Comparison of ENCODE assay signal across 13 cellular contexts in genomic region chr1:54861070-54861761, GRCh38. TPM values are rescaled to one million over a fixed set of nuclear protein-coding genes. Genes with fewer than 3 reads are reported as not detected.
A peak's percentile ranks its signal among the peaks of the same experiment; 100 is the strongest.
DNase-seq lines count a peak whose midpoint lies in the region; ATAC-seq, FAIRE-seq and TF ChIP-seq lines count a peak whose summit lies in the region.
"Had no signal": no experiment of that assay in that cellular context is flagged by ENCODE, and none has a peak within 500 bp of the region (broad histone marks: within the 10 kb centered on the region; RNA-seq: fewer than 3 reads in every experiment).

No MANE protein-coding gene starts in this region.

- H3K4me1 ChIP-seq in astrocyte (ENCODE audit: insufficient read depth, low read length), result peaks cover 26% of the 10 kb centered on the region
- peaks cover 39% of the 10 kb centered on the region for H3K4me1 ChIP-seq in osteoblast (ENCODE audit: insufficient read depth, low read length)
- H3K4me1 ChIP-seq in foreskin keratinocyte, result no peaks in the 10 kb centered on the region
- peaks cover 0 to 36% (median 3%) of the 10 kb centered on the region in 4 donors for H3K4me1 ChIP-seq in stomach

- H3K4me3 ChIP-seq in astrocyte (ENCODE audit: insufficient read depth, low read depth, low read length) (no peak overlapping the region), osteoblast (ENCODE audit: insufficient read depth, low read length) (no peak overlapping the region), stomach (no peak overlapping the region)
- H3K4me3 ChIP-seq: lower lobe of right lung, thoracic aorta had no signal

- H2AFZ ChIP-seq in astrocyte (ENCODE audit: low read depth, low read length) (no peak overlapping the region), osteoblast (ENCODE audit: low read length) (no peak overlapping the region)

- H3K79me2 ChIP-seq in astrocyte (ENCODE audit: insufficient read depth, low read length), result peaks cover 2% of the 10 kb centered on the region
- peaks cover 5% of the 10 kb centered on the region for H3K79me2 ChIP-seq in osteoblast (ENCODE audit: insufficient read depth, low read length)

- no peak overlapping the region for H3K9ac ChIP-seq in astrocyte (ENCODE audit: low read length)

- ATAC-seq in foreskin keratinocyte, result no peak
- ATAC-seq: lower lobe of right lung had no signal

- no peak overlapping the region for H3K27ac ChIP-seq in astrocyte (ENCODE audit: low read depth, low read length)
- peak overlapping the region; percentile 59 for H3K27ac ChIP-seq in osteoblast (ENCODE audit: low read depth, low read length)
- no peak overlapping the region for H3K27ac ChIP-seq in foreskin keratinocyte
- no peak overlapping the region for H3K27ac ChIP-seq in stomach
- H3K27ac ChIP-seq: lower lobe of right lung, thoracic aorta had no signal

- H3K27me3 Mint-ChIP-seq in astrocyte (ENCODE audit: low read depth, unreplicated experiment), result no peaks in the 10 kb centered on the region

- DNase-seq in NK-92 treated with Interleukin-12 subunit alpha and Interleukin-12 subunit beta, amount 100 ng/mL, for 24 hours (lab: John Stamatoyannopoulos, UW), result peak; percentile 53
- no peak for DNase-seq in NK-92 (lab: John Stamatoyannopoulos, UW; ENCODE audit: unreplicated experiment)
- DNase-seq in LHCN-M2 (ENCODE audit: low read depth), result peak; percentile 50
- DNase-seq in astrocyte (ENCODE audit: low read depth), result no peak
- peak; percentile 71 for DNase-seq in osteoblast (ENCODE audit: insufficient read length, low spot score, missing footprints)
- no peak for DNase-seq in foreskin keratinocyte
- DNase-seq in stomach, result no peak
- DNase-seq in activated effector memory CD4-positive, alpha-beta T cell treated with Interleukin-2 at 50 U/mL for 16 hours, result no peak
- DNase-seq: 8988T, activated T-cell treated with anti-CD3 and anti-CD28 coated beads for 4 hours, lower lobe of right lung had no signal

- no peaks in the 10 kb centered on the region for H3K9me3 Mint-ChIP-seq in astrocyte (ENCODE audit: unreplicated experiment)

- H3K4me1 Mint-ChIP-seq in astrocyte (ENCODE audit: low read depth, unreplicated experiment), result peaks cover 40% of the 10 kb centered on the region

- no peak for TF ChIP-seq EP300 in stomach (IDR thresholded peaks at IDR 0.05)

- peaks cover 27% of the 10 kb centered on the region for H3K36me3 Mint-ChIP-seq in astrocyte (ENCODE audit: low read depth, unreplicated experiment)

- no peak for TF ChIP-seq POLR2A in stomach (IDR thresholded peaks at IDR 0.05)

- no peaks in the 10 kb centered on the region for H3K27me3 ChIP-seq in astrocyte (ENCODE audit: insufficient read depth, low read length)
- H3K27me3 ChIP-seq in osteoblast (ENCODE audit: insufficient read depth, low read length), result no peaks in the 10 kb centered on the region
- H3K27me3 ChIP-seq in foreskin keratinocyte, result no peaks in the 10 kb centered on the region
- no peaks in the 10 kb centered on the region for H3K27me3 ChIP-seq in stomach

- H3K27ac Mint-ChIP-seq in astrocyte (ENCODE audit: unreplicated experiment), result peak overlapping the region; percentile 67

- no peak overlapping the region for H3K4me3 Mint-ChIP-seq in astrocyte (ENCODE audit: unreplicated experiment)

- H3K4me2 ChIP-seq in astrocyte (ENCODE audit: low read length) (no peak overlapping the region), osteoblast (ENCODE audit: insufficient read depth, low read length) (peak overlapping the region; percentile 10)

- WGBS in stomach, 5 donors, result 63 to 76% (median 72%) methylated on average over 5 of the region's 5 CpGs

- H3K36me3 ChIP-seq in astrocyte (ENCODE audit: insufficient read depth, low read length) (peaks cover 27% of the 10 kb centered on the region), osteoblast (ENCODE audit: insufficient read depth, low read length) (peaks cover 31% of the 10 kb centered on the region), stomach (peaks cover 29 to 79% (median 60%) of the 10 kb centered on the region in 4 donors)

- FAIRE-seq in astrocyte (lab: Jason Lieb, UNC), result no peak
- FAIRE-seq: GM18507 had no signal

- no peaks in the 10 kb centered on the region for H3K9me3 ChIP-seq in astrocyte (ENCODE audit: insufficient read depth, low read depth, low read length)
- no peaks in the 10 kb centered on the region for H3K9me3 ChIP-seq in osteoblast (ENCODE audit: low read depth, low read length)
- H3K9me3 ChIP-seq in stomach, result no peaks in the 10 kb centered on the region
- H3K9me3 ChIP-seq: lower lobe of right lung, thoracic aorta had no signal

- TF ChIP-seq CTCF in astrocyte (IDR thresholded peaks at IDR 0.05; ENCODE audit: insufficient read depth, low read depth, low read length) (no peak), osteoblast (IDR thresholded peaks at IDR 0.05; ENCODE audit: extremely low read depth, low read depth, low read length) (no peak), foreskin keratinocyte (conservative IDR thresholded peaks at IDR 0.05) (no peak), stomach (IDR thresholded peaks at IDR 0.05) (no peak)

- intact Hi-C loops in stomach (cut with DNase I; ENCODE audit: low total_unique reads), result no loop called here

- H4K20me1 ChIP-seq in astrocyte (ENCODE audit: insufficient read depth, low read length) (peaks cover 15% of the 10 kb centered on the region), osteoblast (ENCODE audit: insufficient read depth, low read length) (no peaks in the 10 kb centered on the region)

RNA-seq across cellular contexts. Expression of gene DHCR24, which starts 25.8 kb away (rescaled TPM):
- total RNA-seq in LHCN-M2 (2014; rRNA removed), result 45.1 and 54.8 TPM in 2 replicates
- 80.7 TPM for polyA plus RNA-seq in LHCN-M2 (2012)
- 116 and 168 TPM in 2 replicates for total RNA-seq in astrocyte
- 151 and 168 TPM in 2 replicates for total RNA-seq in osteoblast
- total RNA-seq in foreskin keratinocyte, result 257 and 310 TPM in 2 replicates
- polyA plus RNA-seq in foreskin keratinocyte, result 141 and 185 TPM in 2 replicates
- 100 to 1,000 TPM in 1 of 5 donors, 10 to 100 TPM in 4; 25.7 to 347 (median 67.9) TPM for total RNA-seq in stomach
- polyA plus RNA-seq in stomach, result 10 to 100 TPM; 20.0 to 77.5 (median 70.1) TPM

Comparison
In these comparisons a context has a peak if more than half of its experiments do, and no peak if none do; other contexts are left out.
1. DNase-seq: peak in NK-92 treated with Interleukin-12 subunit alpha and Interleukin-12 subunit beta, amount 100 ng/mL, for 24 hours (single experiment), LHCN-M2 (single experiment) and osteoblast (single experiment); none in NK-92 (single experiment), astrocyte (single experiment), foreskin keratinocyte (0 of 2), stomach (single experiment) and activated effector memory CD4-positive, alpha-beta T cell treated with Interleukin-2 at 50 U/mL for 16 hours (single experiment).